ENCODE assay signal across 1 cellular context in the genomic region with DNA sequence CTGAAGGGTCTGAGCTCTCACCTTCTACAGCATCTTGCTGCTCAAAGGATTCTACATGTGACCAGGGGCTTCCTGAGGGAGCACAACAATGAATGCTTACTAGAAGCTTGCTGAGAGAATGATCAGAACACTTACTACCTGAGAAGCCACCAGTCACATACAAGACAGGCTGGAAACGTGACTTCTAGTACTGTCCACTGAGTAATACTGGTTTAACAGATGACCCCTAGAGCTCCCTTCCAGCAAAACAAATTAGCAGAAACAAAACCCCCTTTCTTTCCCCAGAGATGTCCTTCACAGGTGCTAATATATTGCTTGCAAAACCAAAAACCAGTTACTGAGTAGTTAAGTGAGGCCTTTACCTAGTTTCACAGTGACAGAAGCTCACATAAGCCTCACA.
TF ChIP-seq lines count a peak whose summit lies in the region.

No MANE protein-coding gene starts in this region.

TF ChIP-seq in HCT116, 20 proteins besides CTCF, POLR2A, EP300 and RAD21 (continued from another document):
- TF ChIP-seq, protein P1, sequence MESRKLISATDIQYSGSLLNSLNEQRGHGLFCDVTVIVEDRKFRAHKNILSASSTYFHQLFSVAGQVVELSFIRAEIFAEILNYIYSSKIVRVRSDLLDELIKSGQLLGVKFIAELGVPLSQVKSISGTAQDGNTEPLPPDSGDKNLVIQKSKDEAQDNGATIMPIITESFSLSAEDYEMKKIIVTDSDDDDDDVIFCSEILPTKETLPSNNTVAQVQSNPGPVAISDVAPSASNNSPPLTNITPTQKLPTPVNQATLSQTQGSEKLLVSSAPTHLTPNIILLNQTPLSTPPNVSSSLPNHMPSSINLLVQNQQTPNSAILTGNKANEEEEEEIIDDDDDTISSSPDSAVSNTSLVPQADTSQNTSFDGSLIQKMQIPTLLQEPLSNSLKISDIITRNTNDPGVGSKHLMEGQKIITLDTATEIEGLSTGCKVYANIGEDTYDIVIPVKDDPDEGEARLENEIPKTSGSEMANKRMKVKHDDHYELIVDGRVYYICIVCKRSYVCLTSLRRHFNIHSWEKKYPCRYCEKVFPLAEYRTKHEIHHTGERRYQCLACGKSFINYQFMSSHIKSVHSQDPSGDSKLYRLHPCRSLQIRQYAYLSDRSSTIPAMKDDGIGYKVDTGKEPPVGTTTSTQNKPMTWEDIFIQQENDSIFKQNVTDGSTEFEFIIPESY (IDR thresholded peaks at IDR 0.05; ENCODE audit: extremely low read depth, insufficient replicate concordance, low read length) = no peak
- TF ChIP-seq JUND (IDR thresholded peaks at IDR 0.05) = no peak
- no peak for TF ChIP-seq TCF7L2 (IDR thresholded peaks at IDR 0.05; ENCODE audit: borderline replicate concordance, extremely low read depth, insufficient read depth, insufficient read length)
- no peak for TF ChIP-seq CEBPB (IDR thresholded peaks at IDR 0.05; ENCODE audit: low read depth)
- TF ChIP-seq, protein P2, sequence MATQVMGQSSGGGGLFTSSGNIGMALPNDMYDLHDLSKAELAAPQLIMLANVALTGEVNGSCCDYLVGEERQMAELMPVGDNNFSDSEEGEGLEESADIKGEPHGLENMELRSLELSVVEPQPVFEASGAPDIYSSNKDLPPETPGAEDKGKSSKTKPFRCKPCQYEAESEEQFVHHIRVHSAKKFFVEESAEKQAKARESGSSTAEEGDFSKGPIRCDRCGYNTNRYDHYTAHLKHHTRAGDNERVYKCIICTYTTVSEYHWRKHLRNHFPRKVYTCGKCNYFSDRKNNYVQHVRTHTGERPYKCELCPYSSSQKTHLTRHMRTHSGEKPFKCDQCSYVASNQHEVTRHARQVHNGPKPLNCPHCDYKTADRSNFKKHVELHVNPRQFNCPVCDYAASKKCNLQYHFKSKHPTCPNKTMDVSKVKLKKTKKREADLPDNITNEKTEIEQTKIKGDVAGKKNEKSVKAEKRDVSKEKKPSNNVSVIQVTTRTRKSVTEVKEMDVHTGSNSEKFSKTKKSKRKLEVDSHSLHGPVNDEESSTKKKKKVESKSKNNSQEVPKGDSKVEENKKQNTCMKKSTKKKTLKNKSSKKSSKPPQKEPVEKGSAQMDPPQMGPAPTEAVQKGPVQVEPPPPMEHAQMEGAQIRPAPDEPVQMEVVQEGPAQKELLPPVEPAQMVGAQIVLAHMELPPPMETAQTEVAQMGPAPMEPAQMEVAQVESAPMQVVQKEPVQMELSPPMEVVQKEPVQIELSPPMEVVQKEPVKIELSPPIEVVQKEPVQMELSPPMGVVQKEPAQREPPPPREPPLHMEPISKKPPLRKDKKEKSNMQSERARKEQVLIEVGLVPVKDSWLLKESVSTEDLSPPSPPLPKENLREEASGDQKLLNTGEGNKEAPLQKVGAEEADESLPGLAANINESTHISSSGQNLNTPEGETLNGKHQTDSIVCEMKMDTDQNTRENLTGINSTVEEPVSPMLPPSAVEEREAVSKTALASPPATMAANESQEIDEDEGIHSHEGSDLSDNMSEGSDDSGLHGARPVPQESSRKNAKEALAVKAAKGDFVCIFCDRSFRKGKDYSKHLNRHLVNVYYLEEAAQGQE (IDR thresholded peaks at IDR 0.05; ENCODE audit: low read depth) = no peak
- no peak for TF ChIP-seq POLR2AphosphoS5 (IDR thresholded peaks at IDR 0.05; ENCODE audit: low read depth, low read length)
- TF ChIP-seq EGR1 (IDR thresholded peaks at IDR 0.05; ENCODE audit: low read depth) = no peak
- TF ChIP-seq, protein P3, sequence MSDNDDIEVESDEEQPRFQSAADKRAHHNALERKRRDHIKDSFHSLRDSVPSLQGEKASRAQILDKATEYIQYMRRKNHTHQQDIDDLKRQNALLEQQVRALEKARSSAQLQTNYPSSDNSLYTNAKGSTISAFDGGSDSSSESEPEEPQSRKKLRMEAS (IDR thresholded peaks at IDR 0.05) = no peak
- TF ChIP-seq SRF (IDR thresholded peaks at IDR 0.05; ENCODE audit: low read depth) = no peak
- TF ChIP-seq CBX3 (IDR thresholded peaks at IDR 0.05; ENCODE audit: low read depth) = no peak
- no peak for TF ChIP-seq SIN3A (IDR thresholded peaks at IDR 0.05; ENCODE audit: low read depth)
- no peak for TF ChIP-seq FOSL1 (IDR thresholded peaks at IDR 0.05; ENCODE audit: low read depth)
- no peak for TF ChIP-seq SP1 (IDR thresholded peaks at IDR 0.05; ENCODE audit: low read depth)
- no peak for TF ChIP-seq YY1 (IDR thresholded peaks at IDR 0.05; ENCODE audit: extremely low read depth, insufficient replicate concordance, low read depth, low read length)
